ENCODE assay signal across 10 cellular contexts in genomic region chr22:38213319-38214247, GRCh38. TPM values are rescaled to one million over a fixed set of nuclear protein-coding genes. Genes with fewer than 3 reads are reported as not detected.
DNase-seq lines count a peak whose midpoint lies in the region; ATAC-seq and FAIRE-seq lines count a peak whose summit lies in the region.
"Had no signal": no experiment of that assay in that cellular context is flagged by ENCODE, and none has a peak within 500 bp of the region (broad histone marks: within the 10 kb centered on the region; RNA-seq: fewer than 3 reads in every experiment).

No MANE protein-coding gene starts in this region.

- no peak for ATAC-seq in activated CD4-positive, alpha-beta T cell treated with anti-CD3 and anti-CD28 coated beads for 36 hours

- H3K9me3 ChIP-seq in SK-N-MC (ENCODE audit: low read depth, low read length) (no peaks in the 10 kb centered on the region), subcutaneous abdominal adipose tissue (ENCODE audit: control insufficient read depth in 5 of 5, low read length in 5 of 5) (no peaks in the 10 kb centered on the region)

- H3K27me3 Mint-ChIP-seq in activated CD4-positive, alpha-beta T cell treated with anti-CD3 and anti-CD28 coated beads for 36 hours: no peaks in the 10 kb centered on the region
- H3K27me3 Mint-ChIP-seq in immature natural killer cell (ENCODE audit: low read depth in 3 of 3): peaks cover 62 to 76% (median 71%) of the 10 kb centered on the region in 3 donors

- H3K4me3 Mint-ChIP-seq in activated CD4-positive, alpha-beta T cell treated with anti-CD3 and anti-CD28 coated beads for 36 hours: no peak overlapping the region
- peak overlapping the region; percentile 42 to 69 (median 60) for H3K4me3 Mint-ChIP-seq in immature natural killer cell

- peaks cover 7 to 53% (median 28%) of the 10 kb centered on the region in 5 donors for H3K4me1 ChIP-seq in subcutaneous abdominal adipose tissue (ENCODE audit: control insufficient read depth in 5 of 5, insufficient read depth in 5 of 5, low read length in 5 of 5)

- POLR2A ChIA-PET in activated CD4-positive, alpha-beta T cell treated with anti-CD3 and anti-CD28 coated beads for 36 hours (lab: Charles Lee): no interaction called here

- intact Hi-C loops in activated CD4-positive, alpha-beta T cell treated with anti-CD3 and anti-CD28 coated beads for 36 hours (cut with DNase I, micrococcal nuclease): loop anchor here in 1 of 2 experiments (1.0 kb wide), 1 partner anchor 11 kb away; no protein-coding TSS in a partner anchor

- H3K36me3 Mint-ChIP-seq in activated CD4-positive, alpha-beta T cell treated with anti-CD3 and anti-CD28 coated beads for 36 hours (ENCODE audit: low read depth): peaks cover 8% of the 10 kb centered on the region
- peaks cover 5 to 18% (median 7%) of the 10 kb centered on the region in 3 donors for H3K36me3 Mint-ChIP-seq in immature natural killer cell

- no peaks in the 10 kb centered on the region for H3K36me3 ChIP-seq in SK-N-MC (ENCODE audit: insufficient read depth, low read length)
- peaks cover 0 to 18% (median 8%) of the 10 kb centered on the region in 5 donors for H3K36me3 ChIP-seq in subcutaneous abdominal adipose tissue (ENCODE audit: control insufficient read depth in 5 of 5, insufficient read depth in 5 of 5, low read length in 5 of 5)

- H3K4me1 Mint-ChIP-seq in activated CD4-positive, alpha-beta T cell treated with anti-CD3 and anti-CD28 coated beads for 36 hours: peaks cover 35% of the 10 kb centered on the region
- peaks cover 40 to 54% of the 10 kb centered on the region in 2 donors for H3K4me1 Mint-ChIP-seq in immature natural killer cell

- H3K9ac ChIP-seq in SK-N-MC (ENCODE audit: insufficient read length): peak overlapping the region; percentile 51
- no peak overlapping the region for H3K9ac ChIP-seq in subcutaneous abdominal adipose tissue (ENCODE audit: low read length in 5 of 5)

- FAIRE-seq in HTR-8/SVneo (lab: Jason Lieb, UNC): no peak
- FAIRE-seq: A204.1 had no signal

- no peaks in the 10 kb centered on the region for H3K9me3 Mint-ChIP-seq in activated CD4-positive, alpha-beta T cell treated with anti-CD3 and anti-CD28 coated beads for 36 hours (ENCODE audit: low read depth)
- peaks cover 0 to 2% (median 0%) of the 10 kb centered on the region in 6 donors for H3K9me3 Mint-ChIP-seq in immature natural killer cell

- CTCF ChIA-PET in activated CD4-positive, alpha-beta T cell treated with anti-CD3 and anti-CD28 coated beads for 36 hours (lab: Charles Lee): no interaction called here

- no peak for DNase-seq in activated CD4-positive, alpha-beta T cell treated with anti-CD3 and anti-CD28 coated beads for 36 hours
- no peak for DNase-seq in activated CD4-positive, alpha-beta T cell treated with anti-CD3 and anti-CD28 coated beads, Interleukin-2, amount 50 U/mL, for 4 hours
- DNase-seq in SK-N-MC (ENCODE audit: low read depth, low spot score): no peak
- peak in 1 of 3 donors; percentile 9 for DNase-seq in immature natural killer cell
- DNase-seq in effector CD8-positive, alpha-beta T cell (lab: John Stamatoyannopoulos, UW): no peak
- no peak for DNase-seq in NCI-H2171 (lab: John Stamatoyannopoulos, UW)
- no peak for DNase-seq in HTR-8/SVneo (ENCODE audit: insufficient read length, low spot score)
- DNase-seq: NCI-H524 treated with DMSO at 0.1 percent for 48 hours had no signal

- H3K4me3 ChIP-seq in SK-N-MC (peak overlapping the region; percentile 76), subcutaneous abdominal adipose tissue (ENCODE audit: low read depth in 1 of 5, low read length in 5 of 5) (no peak overlapping the region)

- H3K27ac Mint-ChIP-seq in activated CD4-positive, alpha-beta T cell treated with anti-CD3 and anti-CD28 coated beads for 36 hours: peak overlapping the region; percentile 0
- peak overlapping the region; percentile 55 to 90 (median 76) for H3K27ac Mint-ChIP-seq in immature natural killer cell

- no peaks in the 10 kb centered on the region for H3K27me3 ChIP-seq in subcutaneous abdominal adipose tissue (ENCODE audit: control insufficient read depth in 5 of 5, insufficient read depth in 4 of 5, low read length in 5 of 5)

- H3K27ac ChIP-seq in SK-N-MC: no peak overlapping the region
- H3K27ac ChIP-seq in subcutaneous abdominal adipose tissue (ENCODE audit: low read depth, low read length): peak overlapping the region; percentile 1

RNA-seq across cellular contexts. Expression of gene MAFF, which starts 11.8 kb away (rescaled TPM):
- 1 to 10 TPM; 8.3 to 9.4 TPM for total RNA-seq in activated CD4-positive, alpha-beta T cell treated with anti-CD3 and anti-CD28 coated beads for 36 hours
- polyA plus RNA-seq in immature natural killer cell: 10 to 100 TPM in 2 of 3 donors, 1 to 10 TPM in 1; 8.1 to 20.8 (median 15.2) TPM

RNA-seq across cellular contexts. Expression of gene PLA2G6, which starts 32.0 kb away (rescaled TPM):
- total RNA-seq in activated CD4-positive, alpha-beta T cell treated with anti-CD3 and anti-CD28 coated beads for 36 hours: 10 to 100 TPM; 54.0 to 57.3 TPM
- 10 to 100 TPM in 1 of 3 donors, 1 to 10 TPM in 2; 3.3 to 11.4 (median 4.2) TPM for polyA plus RNA-seq in immature natural killer cell

RNA-seq across cellular contexts. Expression of gene TMEM184B, which starts 59.2 kb away (rescaled TPM):
- total RNA-seq in activated CD4-positive, alpha-beta T cell treated with anti-CD3 and anti-CD28 coated beads for 36 hours: 10 to 100 TPM; 16.0 to 19.8 TPM
- 10 to 100 TPM; 12.1 to 50.7 (median 30.3) TPM for polyA plus RNA-seq in immature natural killer cell
